5 cellular contexts compared by ENCODE assay signal in genomic region chrY:8741343-8742069, GRCh38.
"Had no signal": no experiment of that assay in that cellular context is flagged by ENCODE, and none has a peak within 500 bp of the region (broad histone marks: within the 10 kb centered on the region; RNA-seq: fewer than 3 reads in every experiment).

No MANE protein-coding gene starts in this region.

- DNase-seq: H9, HCEC 1CT, IMR-90 had no signal

- H3K4me3 ChIP-seq: GM23338, K562 had no signal

- ATAC-seq: GM23338, K562 had no signal
